In the genomic region with DNA sequence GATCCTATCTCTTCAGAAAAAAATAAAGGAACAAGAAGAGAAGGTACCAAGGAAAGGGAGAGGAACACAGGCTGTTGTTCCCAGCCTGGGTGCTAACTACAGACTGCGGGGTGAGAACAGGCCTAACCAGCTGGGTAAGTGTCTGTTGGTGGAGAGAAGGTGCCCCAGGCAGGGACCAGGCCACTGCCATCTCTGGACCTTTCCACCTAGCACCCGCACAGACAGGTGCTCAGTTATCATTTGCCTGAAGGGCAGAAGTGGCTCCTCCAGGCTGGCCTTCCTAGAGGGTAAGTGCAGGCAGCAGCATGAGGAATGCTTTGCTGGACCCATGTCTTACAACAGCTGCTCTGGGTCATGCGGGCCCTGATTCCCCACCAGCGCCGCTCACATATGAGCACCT, we compare ENCODE assay signal across 19 cellular contexts. TPM values are rescaled to one million over a fixed set of nuclear protein-coding genes. Genes with fewer than 3 reads are reported as not detected.
A peak's percentile ranks its signal among the peaks of the same experiment; 100 is the strongest.
DNase-seq lines count a peak whose midpoint lies in the region; TF ChIP-seq lines count a peak whose summit lies in the region.
"Had no signal": no experiment of that assay in that cellular context is flagged by ENCODE, and none has a peak within 500 bp of the region (broad histone marks: within the 10 kb centered on the region; RNA-seq: fewer than 3 reads in every experiment).

No MANE protein-coding gene starts in this region.

- H3K9me3 ChIP-seq in SJCRH30 (replicated peaks), result no peaks in the 10 kb centered on the region
- H3K9me3 ChIP-seq: left ventricle myocardium inferior, right atrium auricular region had no signal

- H3K36me3 ChIP-seq in SJCRH30, result peaks cover 32% of the 10 kb centered on the region

- no peak overlapping the region for H3K27ac ChIP-seq in SJCRH30
- H3K27ac ChIP-seq: GM23248, left ventricle myocardium inferior, right atrium auricular region had no signal

- peaks cover 21% of the 10 kb centered on the region for H3K4me1 Mint-ChIP-seq in activated T-helper 2 cell treated with anti-CD3 and anti-CD28 coated beads, Interferon-gamma antibody, Interleukin-2, Interleukin-4, amounts not matched to agents 10 μg/mL and 5 μg/mL and 100 μg/mL, durations not matched to agents 14 hours and 24 hours and 36 hours (ENCODE audit: low read depth)
- peaks cover 8% of the 10 kb centered on the region for H3K4me1 Mint-ChIP-seq in nephron progenitor cell

- no peaks in the 10 kb centered on the region for H3K27me3 ChIP-seq in SJCRH30
- H3K27me3 ChIP-seq: right atrium auricular region had no signal

- no peaks in the 10 kb centered on the region for H3K9me3 Mint-ChIP-seq in activated T-helper 2 cell treated with anti-CD3 and anti-CD28 coated beads, Interferon-gamma antibody, Interleukin-2, Interleukin-4, amounts not matched to agents 10 μg/mL and 5 μg/mL and 100 μg/mL, durations not matched to agents 14 hours and 24 hours and 36 hours
- no peaks in the 10 kb centered on the region for H3K9me3 Mint-ChIP-seq in nephron progenitor cell
- H3K9me3 Mint-ChIP-seq: activated naive CD8-positive, alpha-beta T cell treated with anti-CD3 and anti-CD28 coated beads, Interleukin-2, amount 10 ng/mL, durations not matched to agents 7 days and 5 days; naive B cell had no signal

- no peaks in the 10 kb centered on the region for H3K27me3 Mint-ChIP-seq in activated T-helper 2 cell treated with anti-CD3 and anti-CD28 coated beads, Interferon-gamma antibody, Interleukin-2, Interleukin-4, amounts not matched to agents 10 μg/mL and 5 μg/mL and 100 μg/mL, durations not matched to agents 14 hours and 24 hours and 36 hours (ENCODE audit: low read depth)
- H3K27me3 Mint-ChIP-seq in nephron progenitor cell (ENCODE audit: low read depth, poor library complexity), result no peaks in the 10 kb centered on the region
- H3K27me3 Mint-ChIP-seq: activated naive CD8-positive, alpha-beta T cell treated with anti-CD3 and anti-CD28 coated beads, Interleukin-2, amount 10 ng/mL, durations not matched to agents 7 days and 5 days; naive B cell had no signal

- no peaks in the 10 kb centered on the region for H3K4me1 ChIP-seq in SJCRH30

- no peak overlapping the region for H3K4me3 ChIP-seq in SJCRH30
- H3K4me3 ChIP-seq: GM23248, left ventricle myocardium inferior, right atrium auricular region had no signal

- H3K36me3 Mint-ChIP-seq in activated T-helper 2 cell treated with anti-CD3 and anti-CD28 coated beads, Interferon-gamma antibody, Interleukin-2, Interleukin-4, amounts not matched to agents 10 μg/mL and 5 μg/mL and 100 μg/mL, durations not matched to agents 14 hours and 24 hours and 36 hours (ENCODE audit: low read depth), result peaks cover 62% of the 10 kb centered on the region
- peaks cover 34% of the 10 kb centered on the region for H3K36me3 Mint-ChIP-seq in nephron progenitor cell (ENCODE audit: low read depth)
- H3K36me3 Mint-ChIP-seq: naive B cell had no signal

- H3K4me3 Mint-ChIP-seq in activated T-helper 2 cell treated with anti-CD3 and anti-CD28 coated beads, Interferon-gamma antibody, Interleukin-2, Interleukin-4, amounts not matched to agents 10 μg/mL and 5 μg/mL and 100 μg/mL, durations not matched to agents 14 hours and 24 hours and 36 hours (ENCODE audit: low read depth), result no peak overlapping the region
- H3K4me3 Mint-ChIP-seq in nephron progenitor cell, result no peak overlapping the region
- H3K4me3 Mint-ChIP-seq: activated naive CD8-positive, alpha-beta T cell treated with anti-CD3 and anti-CD28 coated beads, Interleukin-2, amount 10 ng/mL, durations not matched to agents 7 days and 5 days; naive B cell had no signal

- peak; percentile 23 to 50 for DNase-seq in NCI-H526 (lab: John Stamatoyannopoulos, UW)
- no peak for DNase-seq in NCI-H526 treated with DMSO at 0.1 percent for 48 hours (lab: John Stamatoyannopoulos, UW)
- DNase-seq in DMS53 treated with DMSO at 0.1 percent for 48 hours (lab: John Stamatoyannopoulos, UW; ENCODE audit: unreplicated experiment), result peak; percentile 15
- no peak for DNase-seq in activated T-helper 2 cell treated with anti-CD3 and anti-CD28 coated beads, Interferon-gamma antibody, Interleukin-2, Interleukin-4, amounts not matched to agents 10 μg/mL and 5 μg/mL and 100 μg/mL, durations not matched to agents 14 hours and 24 hours and 36 hours (ENCODE audit: low spot score)
- no peak for DNase-seq in nephron progenitor cell
- DNase-seq in stimulated activated CD4-positive, alpha-beta T cell treated with anti-CD3 and anti-CD28 coated beads, Interleukin-4, amount 100 ng/mL, for 24 hours, result no peak
- DNase-seq in SJCRH30, result no peak
- no peak for DNase-seq in ureter (ENCODE audit: low spot score)
- DNase-seq: 8988T; activated naive CD8-positive, alpha-beta T cell treated with anti-CD3 and anti-CD28 coated beads, Interleukin-2, amount 10 ng/mL, durations not matched to agents 7 days and 5 days; C1 segment of cervical spinal cord; effector CD8-positive, alpha-beta T cell; EL; GM23248; Kasumi-1; left ventricle myocardium inferior; naive B cell; NCI-H1436 treated with DMSO at 0.1 percent for 48 hours had no signal

- no peak for TF ChIP-seq CTCF in nephron progenitor cell (IDR thresholded peaks at IDR 0.05)

- intact Hi-C loops in activated T-helper 2 cell treated with anti-CD3 and anti-CD28 coated beads, Interferon-gamma antibody, Interleukin-2, Interleukin-4, amounts not matched to agents 10 μg/mL and 5 μg/mL and 100 μg/mL, durations not matched to agents 14 hours and 24 hours and 36 hours (cut with micrococcal nuclease), result loop anchor here (2.0 kb wide), 1 partner anchor 80 kb away; no protein-coding TSS in a partner anchor

- H3K27ac Mint-ChIP-seq in activated T-helper 2 cell treated with anti-CD3 and anti-CD28 coated beads, Interferon-gamma antibody, Interleukin-2, Interleukin-4, amounts not matched to agents 10 μg/mL and 5 μg/mL and 100 μg/mL, durations not matched to agents 14 hours and 24 hours and 36 hours, result peak overlapping the region; percentile 33
- peak overlapping the region; percentile 91 for H3K27ac Mint-ChIP-seq in nephron progenitor cell

RNA-seq across cellular contexts. Expression of gene DNMT1, which starts 10.1 kb away (rescaled TPM):
- total RNA-seq in activated T-helper 2 cell treated with anti-CD3 and anti-CD28 coated beads, Interferon-gamma antibody, Interleukin-2, Interleukin-4, amounts not matched to agents 10 μg/mL and 5 μg/mL and 100 μg/mL, durations not matched to agents 14 hours and 24 hours and 36 hours, result 367 and 370 TPM in 2 replicates
- 122 and 151 TPM in 2 replicates for total RNA-seq in SJCRH30 (2014; rRNA removed; shearing (Covaris generic))
- 61.1 TPM for total RNA-seq in ureter

RNA-seq across cellular contexts. Expression of gene S1PR2, which starts 46.5 kb away (rescaled TPM):
- 10.1 and 10.8 TPM in 2 replicates for total RNA-seq in activated T-helper 2 cell treated with anti-CD3 and anti-CD28 coated beads, Interferon-gamma antibody, Interleukin-2, Interleukin-4, amounts not matched to agents 10 μg/mL and 5 μg/mL and 100 μg/mL, durations not matched to agents 14 hours and 24 hours and 36 hours
- 7.4 and 7.5 TPM in 2 replicates for total RNA-seq in SJCRH30 (2014; rRNA removed; shearing (Covaris generic))
- total RNA-seq in ureter, result 10.9 TPM

Comparison
In these comparisons a context has a peak if more than half of its experiments do, and no peak if none do; other contexts are left out.
1. DNase-seq: peak in NCI-H526 (2 of 2) and DMS53 treated with DMSO at 0.1 percent for 48 hours (single experiment); none in NCI-H526 treated with DMSO at 0.1 percent for 48 hours (single experiment), activated T-helper 2 cell treated with anti-CD3 and anti-CD28 coated beads, Interferon-gamma antibody, Interleukin-2, Interleukin-4, amounts not matched to agents 10 μg/mL and 5 μg/mL and 100 μg/mL, durations not matched to agents 14 hours and 24 hours and 36 hours (single experiment), nephron progenitor cell (single experiment), stimulated activated CD4-positive, alpha-beta T cell treated with anti-CD3 and anti-CD28 coated beads, Interleukin-4, amount 100 ng/mL, for 24 hours (single experiment), SJCRH30 (0 of 2) and ureter (single experiment).